ENCODE assay signal across 6 cellular contexts in the genomic region with DNA sequence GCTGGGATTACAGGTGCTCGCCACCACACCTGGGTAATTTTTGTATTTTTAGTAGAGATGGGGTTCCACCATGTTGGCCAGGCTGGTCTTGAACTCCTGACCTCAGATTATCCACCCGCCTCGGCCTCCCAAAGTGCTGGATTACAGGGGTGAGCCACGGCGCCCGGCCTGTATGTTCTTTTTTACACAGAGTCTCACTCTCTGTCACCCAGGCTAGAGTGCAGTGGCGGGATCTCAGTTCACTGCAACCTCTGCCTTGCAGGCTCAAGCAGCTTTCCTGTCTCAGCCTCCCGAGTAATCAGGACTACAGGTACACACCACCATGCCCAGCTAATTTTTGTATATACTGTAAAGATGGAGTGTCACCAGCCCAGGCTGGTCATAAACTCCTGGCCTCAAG. TPM values are rescaled to one million over a fixed set of nuclear protein-coding genes. Genes with fewer than 3 reads are reported as not detected.
DNase-seq lines count a peak whose midpoint lies in the region; ATAC-seq, FAIRE-seq and TF ChIP-seq lines count a peak whose summit lies in the region.
"Not testable (repeated sequence)": the region's sequence is repeated elsewhere in the genome, so short reads cannot be mapped to it uniquely, and the experiment has no call there.

No MANE protein-coding gene starts in this region.

- not testable (repeated sequence) for H2BK120ac ChIP-seq in trophoblast cell (ENCODE audit: insufficient read depth, low read length, poor library complexity)

- not testable (repeated sequence) for H2AFZ ChIP-seq in HepG2 (ENCODE audit: low read length); trophoblast cell (ENCODE audit: insufficient read depth, low read length, poor library complexity)

- TF ChIP-seq RAD21 in HepG2 (CRISPR knock-in tag; IDR thresholded peaks at IDR 0.05): not testable (repeated sequence)

- in situ Hi-C loops in HepG2 (cut with HindIII; ENCODE audit: extremely low pct_ligation_motif_present, low pct_unique_long_range_greater_than_20kb): not testable (repeated sequence)

- H3K4me1 ChIP-seq in Caco-2 (peaks cover 19% of the 10 kb centered on the region), HepG2 (ENCODE audit: insufficient read depth, low read length) (peaks cover 30% of the 10 kb centered on the region)
- H3K4me1 ChIP-seq in trophoblast cell (ENCODE audit: control insufficient read depth in 1 of 2, insufficient read depth in 2 of 2, low read length in 2 of 2); spleen: not testable (repeated sequence)

- WGBS in HepG2 (ENCODE audit: low lambda C conversion rate): 33% methylated on average over 8 of the region's 8 CpGs
- no CpG with 5 or more reads among the region's 8 CpGs for WGBS in trophoblast cell (ENCODE audit: extremely low coverage, insufficient coverage, insufficient read length)
- 92 to 99% (median 94%) methylated on average over 8 of the region's 8 CpGs for WGBS in spleen, 5 donors

- H3K4me1 Mint-ChIP-seq in Caco-2 (ENCODE audit: low read depth, unreplicated experiment): peaks cover 15% of the 10 kb centered on the region
- H3K4me1 Mint-ChIP-seq in T-helper 17 cell; dendritic cell treated with granulocyte-macrophage colony-stimulating factor and Interleukin-4, amounts not matched to agents 40 ng/mL and 50 ng/mL, for 4 days (ENCODE audit: low read depth): not testable (repeated sequence)

- TF ChIP-seq CTCF in Caco-2 (IDR thresholded peaks at IDR 0.05; ENCODE audit: insufficient read depth in 1 of 2, low read depth in 1 of 2, low read length in 1 of 2, severe bottlenecking in 1 of 2, unreplicated experiment in 1 of 2); HepG2 (CRISPR knock-in tag; IDR thresholded peaks at IDR 0.05); spleen (IDR thresholded peaks at IDR 0.05 in 8 of 11, conservative IDR thresholded peaks at IDR 0.05 in 3 of 11): not testable (repeated sequence)

- H4K91ac ChIP-seq in trophoblast cell (ENCODE audit: low read depth, low read length): not testable (repeated sequence)

- CTCF ChIA-PET in Caco-2 (lab: Charles Lee); HepG2 (lab: Yijun Ruan, JAX; ENCODE audit: low intra/inter-chr PET ratio, low total read pairs): not testable (repeated sequence)

- H3K9me3 ChIP-seq in Caco-2; T-helper 17 cell (ENCODE audit: control insufficient read depth, low read length, poor library complexity, severe bottlenecking); HepG2 (ENCODE audit: low read length); trophoblast cell (ENCODE audit: insufficient read depth, low read depth, low read length); spleen: not testable (repeated sequence)

- H3K4me3 ChIP-seq in Caco-2 (ENCODE audit: low read depth, low read length); HepG2 (replicated peaks in 1 of 3; ENCODE audit: insufficient read depth in 1 of 3, low read depth in 2 of 3, low read length in 3 of 3); trophoblast cell (ENCODE audit: low read depth, low read length); spleen: not testable (repeated sequence)

- not testable (repeated sequence) for H3K79me1 ChIP-seq in trophoblast cell (ENCODE audit: low read length)

- not testable (repeated sequence) for H3K9me3 Mint-ChIP-seq in Caco-2 (ENCODE audit: unreplicated experiment)
- peaks cover 14% of the 10 kb centered on the region for H3K9me3 Mint-ChIP-seq in dendritic cell treated with granulocyte-macrophage colony-stimulating factor and Interleukin-4, amounts not matched to agents 40 ng/mL and 50 ng/mL, for 4 days

- H3K36me3 Mint-ChIP-seq in Caco-2 (ENCODE audit: insufficient read depth, unreplicated experiment); T-helper 17 cell (ENCODE audit: low read depth); dendritic cell treated with granulocyte-macrophage colony-stimulating factor and Interleukin-4, amounts not matched to agents 40 ng/mL and 50 ng/mL, for 4 days (ENCODE audit: low read depth): not testable (repeated sequence)

- not testable (repeated sequence) for H3K27me3 Mint-ChIP-seq in Caco-2 (ENCODE audit: insufficient read depth, unreplicated experiment); T-helper 17 cell; dendritic cell treated with granulocyte-macrophage colony-stimulating factor and Interleukin-4, amounts not matched to agents 40 ng/mL and 50 ng/mL, for 4 days

- H3K36me3 ChIP-seq in Caco-2 (ENCODE audit: control insufficient read depth, insufficient read depth, low read length); HepG2 (replicated peaks in 1 of 2; ENCODE audit: control insufficient read depth in 1 of 2, insufficient read depth in 2 of 2, low read length in 2 of 2); trophoblast cell (ENCODE audit: control insufficient read depth in 1 of 2, insufficient read depth in 2 of 2, low read length in 2 of 2); spleen: not testable (repeated sequence)

- H3K18ac ChIP-seq in trophoblast cell (ENCODE audit: low read length): not testable (repeated sequence)

- BruUV-seq in Caco-2 (replicated peaks; lab: Mats Ljungman, UMichigan); HepG2 (replicated peaks; lab: Mats Ljungman, UMichigan): not testable (repeated sequence)

- not testable (repeated sequence) for H2BK12ac ChIP-seq in trophoblast cell (ENCODE audit: low read length)

- POLR2A ChIA-PET in Caco-2 (lab: Charles Lee); HepG2 (lab: Yijun Ruan, JAX): not testable (repeated sequence)

- H3K4ac ChIP-seq in trophoblast cell (ENCODE audit: low read depth, low read length): not testable (repeated sequence)

- not testable (repeated sequence) for H4K20me1 ChIP-seq in HepG2 (ENCODE audit: insufficient read depth, low read length)

- H4K8ac ChIP-seq in trophoblast cell (ENCODE audit: low read depth, low read length): not testable (repeated sequence)

- H3K27ac ChIP-seq in HepG2 (ENCODE audit: extremely low read length, insufficient read depth, low read length); spleen: not testable (repeated sequence)
- peak overlapping the region; percentile 21 for H3K27ac ChIP-seq in trophoblast cell (ENCODE audit: low read depth, low read length)

- H3K14ac ChIP-seq in trophoblast cell (ENCODE audit: low read length): not testable (repeated sequence)

- ATAC-seq in T-helper 17 cell: not testable (repeated sequence)
- ATAC-seq in HepG2: peak; percentile 25

- DNase-seq in Caco-2; T-helper 17 cell; HepG2 (ENCODE audit: low spot score); trophoblast cell: not testable (repeated sequence)
- DNase-seq in spleen: peak; percentile 40

- H3K4me2 ChIP-seq in HepG2 (ENCODE audit: low read depth, low read length); trophoblast cell (ENCODE audit: low read length): not testable (repeated sequence)

- H3K27me3 ChIP-seq in Caco-2 (replicated peaks; ENCODE audit: control insufficient read depth, insufficient read depth, low read length); HepG2 (ENCODE audit: control insufficient read depth in 1 of 2, insufficient read depth in 2 of 2, low read length in 2 of 2); trophoblast cell (ENCODE audit: insufficient read depth, low read length); spleen (replicated peaks in 1 of 7): not testable (repeated sequence)

- H3K9ac ChIP-seq in HepG2 (ENCODE audit: insufficient read depth, low read depth, low read length); trophoblast cell (ENCODE audit: low read length): not testable (repeated sequence)

- not testable (repeated sequence) for H2BK5ac ChIP-seq in trophoblast cell (ENCODE audit: low read depth, low read length, poor library complexity)

- H3K23ac ChIP-seq in trophoblast cell (ENCODE audit: low read length): not testable (repeated sequence)

- not testable (repeated sequence) for H3K79me2 ChIP-seq in HepG2 (ENCODE audit: insufficient read depth, low read length); trophoblast cell (ENCODE audit: control insufficient read depth, insufficient read depth, low read length, poor library complexity)

- not testable (repeated sequence) for H2AK5ac ChIP-seq in trophoblast cell (ENCODE audit: low read length)

- H3K27ac Mint-ChIP-seq in Caco-2 (ENCODE audit: unreplicated experiment) (peak overlapping the region; percentile 45), T-helper 17 cell (peak overlapping the region; percentile 16)
- H3K27ac Mint-ChIP-seq in dendritic cell treated with granulocyte-macrophage colony-stimulating factor and Interleukin-4, amounts not matched to agents 40 ng/mL and 50 ng/mL, for 4 days: peak overlapping the region; percentile 1

- not testable (repeated sequence) for H3K4me3 Mint-ChIP-seq in Caco-2 (ENCODE audit: unreplicated experiment); T-helper 17 cell; dendritic cell treated with granulocyte-macrophage colony-stimulating factor and Interleukin-4, amounts not matched to agents 40 ng/mL and 50 ng/mL, for 4 days

- not testable (repeated sequence) for TF ChIP-seq POLR2A in HepG2 (IDR thresholded peaks at IDR 0.05; ENCODE audit: insufficient read depth in 1 of 2, low read depth in 2 of 2, low read length in 2 of 2); spleen (IDR thresholded peaks at IDR 0.05)

- H4K12ac ChIP-seq in trophoblast cell (ENCODE audit: low read depth, low read length): not testable (repeated sequence)

- not testable (repeated sequence) for FAIRE-seq in HepG2 (lab: Jason Lieb, UNC)

- not testable (repeated sequence) for TF ChIP-seq EP300 in HepG2 (IDR thresholded peaks at IDR 0.05; ENCODE audit: low read depth in 2 of 2, low read length in 2 of 2); HepG2 (CRISPR knock-in tag; IDR thresholded peaks at IDR 0.05; ENCODE audit: borderline replicate concordance)

- intact Hi-C loops in Caco-2 (cut with micrococcal nuclease; ENCODE audit: unreplicated experiment) (loop anchor here (1.0 kb wide), 2 partner anchors 9 to 12 kb away; no protein-coding TSS in a partner anchor), HepG2 (cut with micrococcal nuclease; ENCODE audit: unreplicated experiment) (loop anchor here (1.0 kb wide), 1 partner anchor 12 kb away; no protein-coding TSS in a partner anchor)
- intact Hi-C loops in dendritic cell treated with granulocyte-macrophage colony-stimulating factor and Interleukin-4, amounts not matched to agents 40 ng/mL and 50 ng/mL, for 4 days (cut with micrococcal nuclease); spleen (cut with DNase I; ENCODE audit: low total_unique reads): not testable (repeated sequence)

RNA-seq across cellular contexts. Expression of a gene that starts 9.1 kb away (rescaled TPM):
- total RNA-seq in Caco-2 (2022): 1,310 and 1,315 TPM in 2 replicates
- 100 to 1,000 TPM; 294 to 321 TPM for total RNA-seq in T-helper 17 cell
- 1,630 and 2,526 TPM in 2 replicates for total RNA-seq in HepG2 (2016; rRNA removed; fragmentation: Illumina TruSeq; extraction: Trizol)
- total RNA-seq in HepG2 (2016; cell fraction: cytosol; rRNA removed; fragmentation: Illumina TruSeq; extraction: Trizol; ENCODE audit: low read depth): 453 and 456 TPM in 2 replicates
- total RNA-seq in HepG2 (2016; cell fraction: insoluble cytoplasmic fraction; rRNA removed; fragmentation: Illumina TruSeq; extraction: Trizol): 1,637 and 2,557 TPM in 2 replicates
- 837 and 870 TPM in 2 replicates for total RNA-seq in HepG2 (2016; cell fraction: membrane; rRNA removed; fragmentation: Illumina TruSeq; extraction: Trizol)
- total RNA-seq in HepG2 (2016; cell fraction: nucleus; rRNA removed; fragmentation: Illumina TruSeq; extraction: Trizol): 527 and 560 TPM in 2 replicates
- polyA plus RNA-seq in HepG2 (2011; rRNA removed): 996 and 1,335 TPM in 2 replicates
- polyA plus RNA-seq in HepG2 (2011; cell fraction: cytosol; rRNA removed): 979 and 1,087 TPM in 2 replicates
- 385 and 550 TPM in 2 replicates for polyA plus RNA-seq in HepG2 (2011; cell fraction: nucleus; rRNA removed)
- polyA plus RNA-seq in HepG2 (2012): 1,088 and 1,104 TPM in 2 replicates
- 580 and 585 TPM in 2 replicates for polyA plus RNA-seq in HepG2 (2016; cell fraction: cytosol; fragmentation: Illumina TruSeq; extraction: Trizol; ENCODE audit: low read depth)
- polyA plus RNA-seq in HepG2 (2016; cell fraction: insoluble cytoplasmic fraction; fragmentation: Illumina TruSeq; extraction: Trizol; ENCODE audit: low read depth): 2,503 and 2,588 TPM in 2 replicates
- 756 and 768 TPM in 2 replicates for polyA plus RNA-seq in HepG2 (2016; cell fraction: membrane; fragmentation: Illumina TruSeq; extraction: Trizol; ENCODE audit: low read depth)
- 908 and 932 TPM in 2 replicates for polyA plus RNA-seq in HepG2 (2016; cell fraction: nucleus; fragmentation: Illumina TruSeq; extraction: Trizol; ENCODE audit: insufficient read depth, low read depth)
- 405 and 954 TPM in 2 replicates for polyA minus RNA-seq in HepG2 (2011; rRNA and poly(A)+ RNA removed; ENCODE audit: low replicate concordance)
- 424 and 441 TPM in 2 replicates for polyA minus RNA-seq in HepG2 (2011; cell fraction: cytosol; rRNA and poly(A)+ RNA removed)
- 138 and 202 TPM in 2 replicates for polyA minus RNA-seq in HepG2 (2011; cell fraction: nucleus; rRNA and poly(A)+ RNA removed)
- 542 and 555 TPM in 2 replicates for polyA plus RNA-seq in trophoblast cell (2013)
- 100 to 1,000 TPM; 128 to 423 (median 270) TPM for total RNA-seq in spleen
- 100 to 1,000 TPM; 225 to 412 (median 395) TPM for polyA plus RNA-seq in spleen

RNA-seq across cellular contexts. Expression of a gene that starts 23.7 kb away (rescaled TPM):
- total RNA-seq in Caco-2 (2022) (11.2 and 12.6 TPM in 2 replicates), T-helper 17 cell (10 to 100 TPM; 22.5 to 41.1 TPM), HepG2 (2016; rRNA removed; fragmentation: Illumina TruSeq; extraction: Trizol) (12.4 and 13.4 TPM in 2 replicates), spleen (10 to 100 TPM; 11.5 to 18.4 (median 15.1) TPM)
- 10.3 and 12.4 TPM in 2 replicates for total RNA-seq in HepG2 (2016; cell fraction: cytosol; rRNA removed; fragmentation: Illumina TruSeq; extraction: Trizol; ENCODE audit: low read depth)
- total RNA-seq in HepG2 (2016; cell fraction: insoluble cytoplasmic fraction; rRNA removed; fragmentation: Illumina TruSeq; extraction: Trizol): 11.7 and 13.3 TPM in 2 replicates
- total RNA-seq in HepG2 (2016; cell fraction: membrane; rRNA removed; fragmentation: Illumina TruSeq; extraction: Trizol): 17.4 and 19.2 TPM in 2 replicates
- total RNA-seq in HepG2 (2016; cell fraction: nucleus; rRNA removed; fragmentation: Illumina TruSeq; extraction: Trizol): 9.3 and 11.7 TPM in 2 replicates
- polyA plus RNA-seq in HepG2 (2011; rRNA removed) (22.8 and 25.1 TPM in 2 replicates), spleen (1 to 10 TPM; 7.4 to 9.1 (median 8.6) TPM)
- polyA plus RNA-seq in HepG2 (2011; cell fraction: cytosol; rRNA removed): 9.8 and 15.2 TPM in 2 replicates
- 35.1 and 44.2 TPM in 2 replicates for polyA plus RNA-seq in HepG2 (2011; cell fraction: nucleus; rRNA removed)
- polyA plus RNA-seq in HepG2 (2012): 13.4 and 16.2 TPM in 2 replicates
- 8.3 and 10.5 TPM in 2 replicates for polyA plus RNA-seq in HepG2 (2016; cell fraction: cytosol; fragmentation: Illumina TruSeq; extraction: Trizol; ENCODE audit: low read depth)
- 13.2 and 13.7 TPM in 2 replicates for polyA plus RNA-seq in HepG2 (2016; cell fraction: insoluble cytoplasmic fraction; fragmentation: Illumina TruSeq; extraction: Trizol; ENCODE audit: low read depth)
- polyA plus RNA-seq in HepG2 (2016; cell fraction: membrane; fragmentation: Illumina TruSeq; extraction: Trizol; ENCODE audit: low read depth): 14.0 and 15.0 TPM in 2 replicates
- 18.7 and 22.3 TPM in 2 replicates for polyA plus RNA-seq in HepG2 (2016; cell fraction: nucleus; fragmentation: Illumina TruSeq; extraction: Trizol; ENCODE audit: insufficient read depth, low read depth)
- 8.4 and 9.4 TPM in 2 replicates for polyA minus RNA-seq in HepG2 (2011; rRNA and poly(A)+ RNA removed; ENCODE audit: low replicate concordance)
- polyA minus RNA-seq in HepG2 (2011; cell fraction: cytosol; rRNA and poly(A)+ RNA removed): 7.5 and 8.7 TPM in 2 replicates
- 19.6 and 26.2 TPM in 2 replicates for polyA minus RNA-seq in HepG2 (2011; cell fraction: nucleus; rRNA and poly(A)+ RNA removed)
- 14.4 and 15.3 TPM in 2 replicates for polyA plus RNA-seq in trophoblast cell (2013)
